Comparison of ENCODE assay signal across 1 cellular context in the genomic region with DNA sequence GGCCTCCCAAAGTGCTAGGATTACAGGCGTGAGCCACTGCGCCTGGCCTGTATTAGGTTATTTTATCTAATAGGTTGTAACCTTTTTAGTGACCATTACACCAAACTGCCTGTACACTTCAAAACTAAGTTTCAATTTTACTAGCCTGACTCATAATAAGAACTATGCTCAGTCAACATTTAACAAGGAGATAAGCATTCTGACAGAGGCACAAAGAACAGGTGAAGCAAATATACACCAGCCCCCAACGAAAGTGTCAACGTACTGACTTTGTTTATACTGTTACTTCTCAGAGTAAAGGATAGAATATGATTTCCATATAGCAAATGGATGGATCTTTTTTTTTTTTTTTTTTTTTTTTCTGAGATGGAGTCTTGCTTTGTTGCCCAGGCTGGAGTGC.
TF ChIP-seq lines count a peak whose summit lies in the region.

No MANE protein-coding gene starts in this region.

TF ChIP-seq in HepG2, 621 proteins besides CTCF, POLR2A, EP300 and RAD21 (continued from another document):
- TF ChIP-seq AHDC1 (CRISPR knock-in tag; IDR thresholded peaks at IDR 0.05; ENCODE audit: borderline replicate concordance) (peak; percentile 44; the same call in 1 of the 2 replicates), ZNF317 (CRISPR knock-in tag; IDR thresholded peaks at IDR 0.05) (peak; percentile 84), CBX5 (CRISPR knock-in tag; IDR thresholded peaks at IDR 0.05; ENCODE audit: borderline replicate concordance) (no peak), ZFP91 (CRISPR knock-in tag; IDR thresholded peaks at IDR 0.05; ENCODE audit: borderline replicate concordance) (no peak)
